ENCODE assay signal across 10 cellular contexts in genomic region chr6:12608874-12609273, GRCh38.
A peak's percentile ranks its signal among the peaks of the same experiment; 100 is the strongest.
DNase-seq lines count a peak whose midpoint lies in the region; ATAC-seq lines count a peak whose summit lies in the region.
"Had no signal": no experiment of that assay in that cellular context is flagged by ENCODE, and none has a peak within 500 bp of the region (broad histone marks: within the 10 kb centered on the region; RNA-seq: fewer than 3 reads in every experiment).

No MANE protein-coding gene starts in this region.

- peaks cover 6 to 36% (median 20%) of the 10 kb centered on the region in 5 donors for H3K27me3 Mint-ChIP-seq in naive thymus-derived CD8-positive, alpha-beta T cell
- peaks cover 6% of the 10 kb centered on the region for H3K27me3 Mint-ChIP-seq in activated CD8-positive, alpha-beta T cell treated with anti-CD3 and anti-CD28 coated beads, Interleukin-2, amount 10 ng/mL, durations not matched to agents 7 days and 5 days (ENCODE audit: low read depth)

- no peaks in the 10 kb centered on the region for H3K36me3 Mint-ChIP-seq in naive thymus-derived CD8-positive, alpha-beta T cell
- H3K36me3 Mint-ChIP-seq in activated CD8-positive, alpha-beta T cell treated with anti-CD3 and anti-CD28 coated beads, Interleukin-2, amount 10 ng/mL, durations not matched to agents 7 days and 5 days (ENCODE audit: low read depth), result no peaks in the 10 kb centered on the region

- no peak overlapping the region for H3K4me3 Mint-ChIP-seq in naive thymus-derived CD8-positive, alpha-beta T cell
- H3K4me3 Mint-ChIP-seq in activated CD8-positive, alpha-beta T cell treated with anti-CD3 and anti-CD28 coated beads, Interleukin-2, amount 10 ng/mL, durations not matched to agents 7 days and 5 days, result no peak overlapping the region

- no peaks in the 10 kb centered on the region for H3K4me1 Mint-ChIP-seq in naive thymus-derived CD8-positive, alpha-beta T cell
- H3K4me1 Mint-ChIP-seq in activated CD8-positive, alpha-beta T cell treated with anti-CD3 and anti-CD28 coated beads, Interleukin-2, amount 10 ng/mL, durations not matched to agents 7 days and 5 days (ENCODE audit: low read depth), result no peaks in the 10 kb centered on the region

- peak; percentile 13 for ATAC-seq in GM18858 (IDR thresholded peaks at IDR 0.05; ENCODE audit: unreplicated experiment)
- ATAC-seq in GM21619 (IDR thresholded peaks at IDR 0.05; ENCODE audit: unreplicated experiment), result peak; percentile 9
- peak; percentile 9 for ATAC-seq in HG03280 (IDR thresholded peaks at IDR 0.05; ENCODE audit: unreplicated experiment)
- no peak for ATAC-seq in naive thymus-derived CD8-positive, alpha-beta T cell
- no peak for ATAC-seq in activated CD8-positive, alpha-beta T cell treated with anti-CD3 and anti-CD28 coated beads, Interleukin-2, amount 10 ng/mL, durations not matched to agents 7 days and 5 days
- no peak for ATAC-seq in HG03108 (IDR thresholded peaks at IDR 0.05; ENCODE audit: unreplicated experiment)

- H3K27ac Mint-ChIP-seq in naive thymus-derived CD8-positive, alpha-beta T cell, result no peak overlapping the region
- H3K27ac Mint-ChIP-seq in activated CD8-positive, alpha-beta T cell treated with anti-CD3 and anti-CD28 coated beads, Interleukin-2, amount 10 ng/mL, durations not matched to agents 7 days and 5 days, result no peak overlapping the region

- H3K9me3 Mint-ChIP-seq in naive thymus-derived CD8-positive, alpha-beta T cell, result no peaks in the 10 kb centered on the region
- no peaks in the 10 kb centered on the region for H3K9me3 Mint-ChIP-seq in activated CD8-positive, alpha-beta T cell treated with anti-CD3 and anti-CD28 coated beads, Interleukin-2, amount 10 ng/mL, durations not matched to agents 7 days and 5 days (ENCODE audit: insufficient read depth)

- CTCF ChIA-PET in activated CD8-positive, alpha-beta T cell treated with anti-CD3 and anti-CD28 coated beads, Interleukin-2, amount 10 ng/mL, durations not matched to agents 7 days and 5 days (lab: Charles Lee), result interaction anchor here (1.4 kb wide), 1 partner anchor 956 kb away, joined by 3 read pairs; no protein-coding TSS in a partner anchor

- peak; percentile 22 for DNase-seq in kidney tubule cell (ENCODE audit: low spot score)
- DNase-seq in naive thymus-derived CD8-positive, alpha-beta T cell, result no peak
- no peak for DNase-seq in activated CD8-positive, alpha-beta T cell treated with anti-CD3 and anti-CD28 coated beads, Interleukin-2, amount 10 ng/mL, durations not matched to agents 7 days and 5 days
- no peak for DNase-seq in ecto neural progenitor cell (ENCODE audit: low spot score)
- DNase-seq: NCI-H1092; NK-92 treated with Interleukin-12 subunit alpha and Interleukin-12 subunit beta, amount 100 ng/mL, for 24 hours had no signal

- POLR2A ChIA-PET in naive thymus-derived CD8-positive, alpha-beta T cell (lab: Charles Lee), result no interaction called here
- POLR2A ChIA-PET in activated CD8-positive, alpha-beta T cell treated with anti-CD3 and anti-CD28 coated beads, Interleukin-2, amount 10 ng/mL, durations not matched to agents 7 days and 5 days (lab: Charles Lee), result no interaction called here

Comparison
In these comparisons a context has a peak if more than half of its experiments do, and no peak if none do; other contexts are left out.
1. ATAC-seq: peak in GM18858 (single experiment), GM21619 (single experiment) and HG03280 (single experiment); none in naive thymus-derived CD8-positive, alpha-beta T cell (0 of 2), activated CD8-positive, alpha-beta T cell treated with anti-CD3 and anti-CD28 coated beads, Interleukin-2, amount 10 ng/mL, durations not matched to agents 7 days and 5 days (single experiment) and HG03108 (single experiment).